In genomic region chr1:111476214-111476613, GRCh38 we compare ENCODE assay signal across 13 cellular contexts. TPM values are rescaled to one million over a fixed set of nuclear protein-coding genes. Genes with fewer than 3 reads are reported as not detected.
A peak's percentile ranks its signal among the peaks of the same experiment; 100 is the strongest.
DNase-seq lines count a peak whose midpoint lies in the region; ATAC-seq and TF ChIP-seq lines count a peak whose summit lies in the region.
"Had no signal": no experiment of that assay in that cellular context is flagged by ENCODE, and none has a peak within 500 bp of the region (broad histone marks: within the 10 kb centered on the region; RNA-seq: fewer than 3 reads in every experiment).

No MANE protein-coding gene starts in this region.

- H3K4me3 ChIP-seq in left ventricle myocardium inferior = no peak overlapping the region
- H3K4me3 ChIP-seq in upper lobe of right lung = peak overlapping the region; percentile 38
- H3K4me3 ChIP-seq: psoas muscle had no signal

- peak overlapping the region; percentile 55 for H3K4me3 Mint-ChIP-seq in activated CD4-positive, alpha-beta memory T cell treated with anti-CD3 and anti-CD28 coated beads, Interleukin-2, amount 10 ng/mL, durations not matched to agents 7 days and 5 days
- H3K4me3 Mint-ChIP-seq in memory B cell = peak overlapping the region; percentile 64

- H3K27me3 ChIP-seq in left ventricle myocardium inferior (ENCODE audit: low read depth) (no peaks in the 10 kb centered on the region), upper lobe of right lung (no peaks in the 10 kb centered on the region)

- CTCF ChIA-PET in activated CD4-positive, alpha-beta memory T cell treated with anti-CD3 and anti-CD28 coated beads, Interleukin-2, amount 10 ng/mL, durations not matched to agents 7 days and 5 days (lab: Charles Lee) = interaction anchor here (0.8 to 9.3 kb wide), 6 partner anchors 26 to 279 kb away, joined by 4 to 90 read pairs (median 4); no protein-coding TSS in a partner anchor

- H3K27me3 Mint-ChIP-seq in activated CD4-positive, alpha-beta memory T cell treated with anti-CD3 and anti-CD28 coated beads, Interleukin-2, amount 10 ng/mL, durations not matched to agents 7 days and 5 days = peaks cover 24% of the 10 kb centered on the region
- H3K27me3 Mint-ChIP-seq in memory B cell = no peaks in the 10 kb centered on the region

- H3K36me3 Mint-ChIP-seq in activated CD4-positive, alpha-beta memory T cell treated with anti-CD3 and anti-CD28 coated beads, Interleukin-2, amount 10 ng/mL, durations not matched to agents 7 days and 5 days (ENCODE audit: low read depth) = peaks cover 25% of the 10 kb centered on the region
- peaks cover 12% of the 10 kb centered on the region for H3K36me3 Mint-ChIP-seq in memory B cell

- intact Hi-C loops in left ventricle myocardium inferior (cut with micrococcal nuclease) = no loop called here
- intact Hi-C loops in left ventricle myocardium superior (cut with micrococcal nuclease) = no loop called here
- intact Hi-C loops in upper lobe of right lung (cut with DNase I) = no loop called here

- POLR2A ChIA-PET in activated CD4-positive, alpha-beta memory T cell treated with anti-CD3 and anti-CD28 coated beads, Interleukin-2, amount 10 ng/mL, durations not matched to agents 7 days and 5 days (lab: Charles Lee) = interaction anchor here (0.6 to 9.4 kb wide), 28 partner anchors 9 to 1563 kb away, joined by 3 to 175 read pairs (median 6); partner anchors contain the start of genes ADORA3, ATP5PB, DDX20 and RAP1A

- H3K9me3 ChIP-seq in left ventricle myocardium inferior (replicated peaks) (no peaks in the 10 kb centered on the region), upper lobe of right lung (no peaks in the 10 kb centered on the region)
- H3K9me3 ChIP-seq: psoas muscle had no signal

- H3K27ac ChIP-seq in left ventricle myocardium inferior (replicated peaks) (peak overlapping the region; percentile 76), upper lobe of right lung (peak overlapping the region; percentile 85)
- H3K27ac ChIP-seq: psoas muscle, RWPE1 had no signal

- peaks cover 55% of the 10 kb centered on the region for H3K4me1 Mint-ChIP-seq in activated CD4-positive, alpha-beta memory T cell treated with anti-CD3 and anti-CD28 coated beads, Interleukin-2, amount 10 ng/mL, durations not matched to agents 7 days and 5 days
- peaks cover 43% of the 10 kb centered on the region for H3K4me1 Mint-ChIP-seq in memory B cell

- DNase-seq in left ventricle myocardium inferior (no peak), left ventricle myocardium superior (no peak), memory B cell (ENCODE audit: low spot score in 2 of 2) (no peak), upper lobe of right lung (no peak), superior temporal gyrus (ENCODE audit: extremely low spot score) (no peak), NCI-H2171 treated with DMSO at 0.1 percent for 48 hours (lab: John Stamatoyannopoulos, UW) (no peak)
- no peak for DNase-seq in activated CD4-positive, alpha-beta memory T cell treated with anti-CD3 and anti-CD28 coated beads, Interleukin-2, amount 10 ng/mL, durations not matched to agents 7 days and 5 days
- DNase-seq: psoas muscle had no signal

- H3K36me3 ChIP-seq in left ventricle myocardium inferior = peaks cover 21% of the 10 kb centered on the region
- H3K36me3 ChIP-seq in upper lobe of right lung = no peaks in the 10 kb centered on the region

- no peaks in the 10 kb centered on the region for H3K9me3 Mint-ChIP-seq in activated CD4-positive, alpha-beta memory T cell treated with anti-CD3 and anti-CD28 coated beads, Interleukin-2, amount 10 ng/mL, durations not matched to agents 7 days and 5 days
- no peaks in the 10 kb centered on the region for H3K9me3 Mint-ChIP-seq in memory B cell

- no peak for ATAC-seq in left ventricle myocardium superior
- ATAC-seq in memory B cell (ENCODE audit: low read depth) = no peak
- no peak for ATAC-seq in upper lobe of right lung
- ATAC-seq in GM18873 (IDR thresholded peaks at IDR 0.05; ENCODE audit: low FRiP score, unreplicated experiment) = no peak
- ATAC-seq: psoas muscle had no signal

- peak overlapping the region; percentile 68 for H3K27ac Mint-ChIP-seq in activated CD4-positive, alpha-beta memory T cell treated with anti-CD3 and anti-CD28 coated beads, Interleukin-2, amount 10 ng/mL, durations not matched to agents 7 days and 5 days
- H3K27ac Mint-ChIP-seq in memory B cell = peak overlapping the region; percentile 86

- peaks cover 45% of the 10 kb centered on the region for H3K4me1 ChIP-seq in left ventricle myocardium inferior
- peaks cover 11% of the 10 kb centered on the region for H3K4me1 ChIP-seq in upper lobe of right lung
- H3K4me1 ChIP-seq: psoas muscle had no signal

- TF ChIP-seq CTCF in left ventricle myocardium inferior (IDR thresholded peaks at IDR 0.05; ENCODE audit: borderline replicate concordance) = no peak
- no peak for TF ChIP-seq CTCF in upper lobe of right lung (IDR thresholded peaks at IDR 0.05)

RNA-seq across cellular contexts. Expression of gene C1orf162, which starts 2.4 kb away (rescaled TPM):
- total RNA-seq in left ventricle myocardium inferior (5.6 TPM), left ventricle myocardium superior (8.0 TPM), upper lobe of right lung (79.3 TPM)
- total RNA-seq in activated CD4-positive, alpha-beta memory T cell treated with anti-CD3 and anti-CD28 coated beads, Interleukin-2, amount 10 ng/mL, durations not matched to agents 7 days and 5 days = 10 to 100 TPM; 13.2 to 14.0 TPM

RNA-seq across cellular contexts. Expression of gene ATP5PB, which starts 26.9 kb away (rescaled TPM):
- total RNA-seq in left ventricle myocardium inferior = 671 TPM
- total RNA-seq in left ventricle myocardium superior = 714 TPM
- 100 to 1,000 TPM; 272 to 286 TPM for total RNA-seq in activated CD4-positive, alpha-beta memory T cell treated with anti-CD3 and anti-CD28 coated beads, Interleukin-2, amount 10 ng/mL, durations not matched to agents 7 days and 5 days
- total RNA-seq in upper lobe of right lung = 132 TPM

RNA-seq across cellular contexts. Expression of gene WDR77, which starts 27.2 kb away (rescaled TPM):
- total RNA-seq in left ventricle myocardium inferior (30.7 TPM), left ventricle myocardium superior (27.3 TPM), upper lobe of right lung (20.1 TPM)
- 10 to 100 TPM; 26.3 to 28.4 TPM for total RNA-seq in activated CD4-positive, alpha-beta memory T cell treated with anti-CD3 and anti-CD28 coated beads, Interleukin-2, amount 10 ng/mL, durations not matched to agents 7 days and 5 days

RNA-seq across cellular contexts. Expression of gene ADORA3, which starts 27.2 kb away (rescaled TPM):
- total RNA-seq in left ventricle myocardium inferior (3.1 TPM), left ventricle myocardium superior (4.1 TPM), upper lobe of right lung (9.3 TPM)
- under 1 TPM; 0.18 TPM for total RNA-seq in activated CD4-positive, alpha-beta memory T cell treated with anti-CD3 and anti-CD28 coated beads, Interleukin-2, amount 10 ng/mL, durations not matched to agents 7 days and 5 days
- total RNA-seq: astrocyte, H1, M059J had no signal

RNA-seq across cellular contexts. Expression of gene TMIGD3, which starts 27.2 kb away (rescaled TPM):
- total RNA-seq in left ventricle myocardium inferior (0.85 TPM), left ventricle myocardium superior (0.64 TPM), upper lobe of right lung (5.1 TPM)
- not detected for total RNA-seq in activated CD4-positive, alpha-beta memory T cell treated with anti-CD3 and anti-CD28 coated beads, Interleukin-2, amount 10 ng/mL, durations not matched to agents 7 days and 5 days
- total RNA-seq: astrocyte, H1, M059J had no signal
